Comparison of ENCODE assay signal across 1 cellular context in the genomic region with DNA sequence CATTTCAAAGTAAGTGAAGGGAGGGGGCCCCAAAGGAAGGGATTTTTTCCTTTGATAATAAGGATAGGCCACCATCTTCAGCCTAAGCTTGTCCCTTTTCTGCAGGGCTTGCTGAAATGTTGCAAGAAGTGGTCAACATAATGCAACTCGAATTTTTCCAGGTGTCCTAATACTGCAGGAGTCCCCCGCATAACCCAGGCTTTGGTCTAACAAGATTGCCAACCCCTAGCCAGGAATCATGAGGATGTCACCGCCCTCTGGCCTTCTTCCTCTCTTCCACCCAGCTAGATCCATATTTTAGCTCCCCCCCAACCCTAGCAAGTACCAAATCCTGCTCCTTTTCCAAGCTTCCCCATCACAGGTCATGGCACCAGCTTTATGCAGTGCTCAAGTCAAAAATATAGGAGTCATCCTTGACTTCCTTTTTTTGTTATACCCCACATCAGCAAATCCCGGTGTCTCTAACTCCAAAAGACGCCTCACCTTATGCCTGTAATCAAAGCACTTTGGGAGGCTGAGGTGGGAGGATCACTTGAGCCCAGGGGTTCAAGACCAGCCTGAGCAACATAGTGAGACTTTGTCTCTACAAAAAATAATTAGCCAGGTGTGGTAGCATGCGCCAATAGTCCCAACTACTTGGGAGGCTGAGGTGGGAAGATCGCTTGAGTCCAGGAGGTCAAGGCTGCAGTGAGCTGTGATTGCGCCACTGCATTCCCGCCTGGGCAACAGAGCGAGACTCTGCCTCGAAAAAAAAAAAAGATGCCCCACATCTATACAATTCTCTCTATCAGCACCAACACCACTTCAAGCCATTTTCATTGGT.
TF ChIP-seq lines count a peak whose summit lies in the region.

No MANE protein-coding gene starts in this region.

TF ChIP-seq in HepG2, 621 proteins besides CTCF, POLR2A, EP300 and RAD21 (continued from another document and continues in another):
- TF ChIP-seq, protein P1, sequence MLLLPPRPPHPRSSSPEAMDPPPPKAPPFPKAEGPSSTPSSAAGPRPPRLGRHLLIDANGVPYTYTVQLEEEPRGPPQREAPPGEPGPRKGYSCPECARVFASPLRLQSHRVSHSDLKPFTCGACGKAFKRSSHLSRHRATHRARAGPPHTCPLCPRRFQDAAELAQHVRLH (CRISPR knock-in tag; IDR thresholded peaks at IDR 0.05; ENCODE audit: borderline replicate concordance, low read depth): no peak
- TF ChIP-seq THYN1 (CRISPR knock-in tag; IDR thresholded peaks at IDR 0.05; ENCODE audit: borderline replicate concordance, low read depth): 0 out of 2 replicates have a peak, but pooled peaks have one; percentile 77
- TF ChIP-seq MED1 (CRISPR knock-in tag; IDR thresholded peaks at IDR 0.05): peak; percentile 40; the same call in 1 of the 2 replicates
- TF ChIP-seq CEBPB (IDR thresholded peaks at IDR 0.05; ENCODE audit: borderline replicate concordance, low read depth, low read length): peak; percentile 96
- TF ChIP-seq ZNF550 (CRISPR knock-in tag; IDR thresholded peaks at IDR 0.05; ENCODE audit: borderline replicate concordance): no peak
- peak; percentile 10; the same call in 1 of the 2 replicates for TF ChIP-seq HOXA5 (CRISPR knock-in tag; IDR thresholded peaks at IDR 0.05)
- TF ChIP-seq, protein P2, sequence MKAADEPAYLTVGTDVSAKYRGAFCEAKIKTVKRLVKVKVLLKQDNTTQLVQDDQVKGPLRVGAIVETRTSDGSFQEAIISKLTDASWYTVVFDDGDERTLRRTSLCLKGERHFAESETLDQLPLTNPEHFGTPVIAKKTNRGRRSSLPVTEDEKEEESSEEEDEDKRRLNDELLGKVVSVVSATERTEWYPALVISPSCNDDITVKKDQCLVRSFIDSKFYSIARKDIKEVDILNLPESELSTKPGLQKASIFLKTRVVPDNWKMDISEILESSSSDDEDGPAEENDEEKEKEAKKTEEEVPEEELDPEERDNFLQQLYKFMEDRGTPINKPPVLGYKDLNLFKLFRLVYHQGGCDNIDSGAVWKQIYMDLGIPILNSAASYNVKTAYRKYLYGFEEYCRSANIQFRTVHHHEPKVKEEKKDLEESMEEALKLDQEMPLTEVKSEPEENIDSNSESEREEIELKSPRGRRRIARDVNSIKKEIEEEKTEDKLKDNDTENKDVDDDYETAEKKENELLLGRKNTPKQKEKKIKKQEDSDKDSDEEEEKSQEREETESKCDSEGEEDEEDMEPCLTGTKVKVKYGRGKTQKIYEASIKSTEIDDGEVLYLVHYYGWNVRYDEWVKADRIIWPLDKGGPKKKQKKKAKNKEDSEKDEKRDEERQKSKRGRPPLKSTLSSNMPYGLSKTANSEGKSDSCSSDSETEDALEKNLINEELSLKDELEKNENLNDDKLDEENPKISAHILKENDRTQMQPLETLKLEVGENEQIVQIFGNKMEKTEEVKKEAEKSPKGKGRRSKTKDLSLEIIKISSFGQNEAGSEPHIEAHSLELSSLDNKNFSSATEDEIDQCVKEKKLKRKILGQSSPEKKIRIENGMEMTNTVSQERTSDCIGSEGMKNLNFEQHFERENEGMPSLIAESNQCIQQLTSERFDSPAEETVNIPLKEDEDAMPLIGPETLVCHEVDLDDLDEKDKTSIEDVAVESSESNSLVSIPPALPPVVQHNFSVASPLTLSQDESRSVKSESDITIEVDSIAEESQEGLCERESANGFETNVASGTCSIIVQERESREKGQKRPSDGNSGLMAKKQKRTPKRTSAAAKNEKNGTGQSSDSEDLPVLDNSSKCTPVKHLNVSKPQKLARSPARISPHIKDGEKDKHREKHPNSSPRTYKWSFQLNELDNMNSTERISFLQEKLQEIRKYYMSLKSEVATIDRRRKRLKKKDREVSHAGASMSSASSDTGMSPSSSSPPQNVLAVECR (CRISPR knock-in tag; IDR thresholded peaks at IDR 0.05; ENCODE audit: borderline replicate concordance): peak; percentile 31; the same call in 1 of the 2 replicates
- TF ChIP-seq, protein P3, sequence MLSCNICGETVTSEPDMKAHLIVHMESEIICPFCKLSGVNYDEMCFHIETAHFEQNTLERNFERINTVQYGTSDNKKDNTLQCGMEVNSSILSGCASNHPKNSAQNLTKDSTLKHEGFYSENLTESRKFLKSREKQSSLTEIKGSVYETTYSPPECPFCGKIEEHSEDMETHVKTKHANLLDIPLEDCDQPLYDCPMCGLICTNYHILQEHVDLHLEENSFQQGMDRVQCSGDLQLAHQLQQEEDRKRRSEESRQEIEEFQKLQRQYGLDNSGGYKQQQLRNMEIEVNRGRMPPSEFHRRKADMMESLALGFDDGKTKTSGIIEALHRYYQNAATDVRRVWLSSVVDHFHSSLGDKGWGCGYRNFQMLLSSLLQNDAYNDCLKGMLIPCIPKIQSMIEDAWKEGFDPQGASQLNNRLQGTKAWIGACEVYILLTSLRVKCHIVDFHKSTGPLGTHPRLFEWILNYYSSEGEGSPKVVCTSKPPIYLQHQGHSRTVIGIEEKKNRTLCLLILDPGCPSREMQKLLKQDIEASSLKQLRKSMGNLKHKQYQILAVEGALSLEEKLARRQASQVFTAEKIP (CRISPR knock-in tag; IDR thresholded peaks at IDR 0.05; ENCODE audit: borderline replicate concordance): no peak
- TF ChIP-seq SAP130 (CRISPR knock-in tag; IDR thresholded peaks at IDR 0.05; ENCODE audit: low read depth): no peak; the same call in 1 of the 2 replicates
- no peak for TF ChIP-seq MAF1 (CRISPR knock-in tag; IDR thresholded peaks at IDR 0.05; ENCODE audit: borderline replicate concordance)
- no peak for TF ChIP-seq ZNF30 (CRISPR knock-in tag; IDR thresholded peaks at IDR 0.05)
- TF ChIP-seq, protein P4, sequence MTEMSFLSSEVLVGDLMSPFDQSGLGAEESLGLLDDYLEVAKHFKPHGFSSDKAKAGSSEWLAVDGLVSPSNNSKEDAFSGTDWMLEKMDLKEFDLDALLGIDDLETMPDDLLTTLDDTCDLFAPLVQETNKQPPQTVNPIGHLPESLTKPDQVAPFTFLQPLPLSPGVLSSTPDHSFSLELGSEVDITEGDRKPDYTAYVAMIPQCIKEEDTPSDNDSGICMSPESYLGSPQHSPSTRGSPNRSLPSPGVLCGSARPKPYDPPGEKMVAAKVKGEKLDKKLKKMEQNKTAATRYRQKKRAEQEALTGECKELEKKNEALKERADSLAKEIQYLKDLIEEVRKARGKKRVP (CRISPR knock-in tag; IDR thresholded peaks at IDR 0.05): peak in 1 of 2 experiments; percentile 89; a peak in 2 of 4 replicates
- TF ChIP-seq ZNF792 (CRISPR knock-in tag; IDR thresholded peaks at IDR 0.05): no peak
- TF ChIP-seq HNRNPH1 (optimal IDR thresholded peaks at IDR 0.05; ENCODE audit: low read depth, low read length): no peak
- TF ChIP-seq, protein P5, sequence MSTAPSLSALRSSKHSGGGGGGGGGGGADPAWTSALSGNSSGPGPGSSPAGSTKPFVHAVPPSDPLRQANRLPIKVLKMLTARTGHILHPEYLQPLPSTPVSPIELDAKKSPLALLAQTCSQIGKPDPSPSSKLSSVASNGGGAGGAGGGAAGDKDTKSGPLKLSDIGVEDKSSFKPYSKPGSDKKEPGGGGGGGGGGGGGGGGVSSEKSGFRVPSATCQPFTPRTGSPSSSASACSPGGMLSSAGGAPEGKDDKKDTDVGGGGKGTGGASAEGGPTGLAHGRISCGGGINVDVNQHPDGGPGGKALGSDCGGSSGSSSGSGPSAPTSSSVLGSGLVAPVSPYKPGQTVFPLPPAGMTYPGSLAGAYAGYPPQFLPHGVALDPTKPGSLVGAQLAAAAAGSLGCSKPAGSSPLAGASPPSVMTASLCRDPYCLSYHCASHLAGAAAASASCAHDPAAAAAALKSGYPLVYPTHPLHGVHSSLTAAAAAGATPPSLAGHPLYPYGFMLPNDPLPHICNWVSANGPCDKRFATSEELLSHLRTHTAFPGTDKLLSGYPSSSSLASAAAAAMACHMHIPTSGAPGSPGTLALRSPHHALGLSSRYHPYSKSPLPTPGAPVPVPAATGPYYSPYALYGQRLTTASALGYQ (CRISPR knock-in tag; IDR thresholded peaks at IDR 0.05): 0 out of 2 replicates have a peak, but pooled peaks have one; percentile 35
- TF ChIP-seq, protein P6, sequence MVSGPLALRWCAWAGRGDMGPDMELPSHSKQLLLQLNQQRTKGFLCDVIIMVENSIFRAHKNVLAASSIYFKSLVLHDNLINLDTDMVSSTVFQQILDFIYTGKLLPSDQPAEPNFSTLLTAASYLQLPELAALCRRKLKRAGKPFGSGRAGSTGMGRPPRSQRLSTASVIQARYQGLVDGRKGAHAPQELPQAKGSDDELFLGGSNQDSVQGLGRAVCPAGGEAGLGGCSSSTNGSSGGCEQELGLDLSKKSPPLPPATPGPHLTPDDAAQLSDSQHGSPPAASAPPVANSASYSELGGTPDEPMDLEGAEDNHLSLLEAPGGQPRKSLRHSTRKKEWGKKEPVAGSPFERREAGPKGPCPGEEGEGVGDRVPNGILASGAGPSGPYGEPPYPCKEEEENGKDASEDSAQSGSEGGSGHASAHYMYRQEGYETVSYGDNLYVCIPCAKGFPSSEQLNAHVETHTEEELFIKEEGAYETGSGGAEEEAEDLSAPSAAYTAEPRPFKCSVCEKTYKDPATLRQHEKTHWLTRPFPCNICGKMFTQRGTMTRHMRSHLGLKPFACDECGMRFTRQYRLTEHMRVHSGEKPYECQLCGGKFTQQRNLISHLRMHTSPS (CRISPR knock-in tag; IDR thresholded peaks at IDR 0.05; ENCODE audit: low read depth): no peak
- TF ChIP-seq, protein P7, sequence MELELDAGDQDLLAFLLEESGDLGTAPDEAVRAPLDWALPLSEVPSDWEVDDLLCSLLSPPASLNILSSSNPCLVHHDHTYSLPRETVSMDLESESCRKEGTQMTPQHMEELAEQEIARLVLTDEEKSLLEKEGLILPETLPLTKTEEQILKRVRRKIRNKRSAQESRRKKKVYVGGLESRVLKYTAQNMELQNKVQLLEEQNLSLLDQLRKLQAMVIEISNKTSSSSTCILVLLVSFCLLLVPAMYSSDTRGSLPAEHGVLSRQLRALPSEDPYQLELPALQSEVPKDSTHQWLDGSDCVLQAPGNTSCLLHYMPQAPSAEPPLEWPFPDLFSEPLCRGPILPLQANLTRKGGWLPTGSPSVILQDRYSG (CRISPR knock-in tag; IDR thresholded peaks at IDR 0.05): no peak
- TF ChIP-seq, protein P8, sequence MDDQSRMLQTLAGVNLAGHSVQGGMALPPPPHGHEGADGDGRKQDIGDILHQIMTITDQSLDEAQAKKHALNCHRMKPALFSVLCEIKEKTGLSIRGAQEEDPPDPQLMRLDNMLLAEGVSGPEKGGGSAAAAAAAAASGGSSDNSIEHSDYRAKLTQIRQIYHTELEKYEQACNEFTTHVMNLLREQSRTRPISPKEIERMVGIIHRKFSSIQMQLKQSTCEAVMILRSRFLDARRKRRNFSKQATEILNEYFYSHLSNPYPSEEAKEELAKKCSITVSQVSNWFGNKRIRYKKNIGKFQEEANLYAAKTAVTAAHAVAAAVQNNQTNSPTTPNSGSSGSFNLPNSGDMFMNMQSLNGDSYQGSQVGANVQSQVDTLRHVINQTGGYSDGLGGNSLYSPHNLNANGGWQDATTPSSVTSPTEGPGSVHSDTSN (CRISPR knock-in tag; IDR thresholded peaks at IDR 0.05; ENCODE audit: borderline replicate concordance): no peak
- TF ChIP-seq MEIS1 (CRISPR knock-in tag; IDR thresholded peaks at IDR 0.05; ENCODE audit: borderline replicate concordance): 0 out of 2 replicates have a peak, but pooled peaks have one; percentile 43
- 0 out of 2 replicates have a peak, but pooled peaks have one; percentile 32 for TF ChIP-seq FOXA3 (CRISPR knock-in tag; IDR thresholded peaks at IDR 0.05)
- TF ChIP-seq ADNP (CRISPR knock-in tag; IDR thresholded peaks at IDR 0.05): peak; percentile 85
- peak; percentile 50; the same call in 1 of the 2 replicates for TF ChIP-seq RXRB (CRISPR knock-in tag; IDR thresholded peaks at IDR 0.05; ENCODE audit: borderline replicate concordance)
- no peak for TF ChIP-seq NCOA1 (CRISPR knock-in tag; IDR thresholded peaks at IDR 0.05)
- TF ChIP-seq, protein P9, sequence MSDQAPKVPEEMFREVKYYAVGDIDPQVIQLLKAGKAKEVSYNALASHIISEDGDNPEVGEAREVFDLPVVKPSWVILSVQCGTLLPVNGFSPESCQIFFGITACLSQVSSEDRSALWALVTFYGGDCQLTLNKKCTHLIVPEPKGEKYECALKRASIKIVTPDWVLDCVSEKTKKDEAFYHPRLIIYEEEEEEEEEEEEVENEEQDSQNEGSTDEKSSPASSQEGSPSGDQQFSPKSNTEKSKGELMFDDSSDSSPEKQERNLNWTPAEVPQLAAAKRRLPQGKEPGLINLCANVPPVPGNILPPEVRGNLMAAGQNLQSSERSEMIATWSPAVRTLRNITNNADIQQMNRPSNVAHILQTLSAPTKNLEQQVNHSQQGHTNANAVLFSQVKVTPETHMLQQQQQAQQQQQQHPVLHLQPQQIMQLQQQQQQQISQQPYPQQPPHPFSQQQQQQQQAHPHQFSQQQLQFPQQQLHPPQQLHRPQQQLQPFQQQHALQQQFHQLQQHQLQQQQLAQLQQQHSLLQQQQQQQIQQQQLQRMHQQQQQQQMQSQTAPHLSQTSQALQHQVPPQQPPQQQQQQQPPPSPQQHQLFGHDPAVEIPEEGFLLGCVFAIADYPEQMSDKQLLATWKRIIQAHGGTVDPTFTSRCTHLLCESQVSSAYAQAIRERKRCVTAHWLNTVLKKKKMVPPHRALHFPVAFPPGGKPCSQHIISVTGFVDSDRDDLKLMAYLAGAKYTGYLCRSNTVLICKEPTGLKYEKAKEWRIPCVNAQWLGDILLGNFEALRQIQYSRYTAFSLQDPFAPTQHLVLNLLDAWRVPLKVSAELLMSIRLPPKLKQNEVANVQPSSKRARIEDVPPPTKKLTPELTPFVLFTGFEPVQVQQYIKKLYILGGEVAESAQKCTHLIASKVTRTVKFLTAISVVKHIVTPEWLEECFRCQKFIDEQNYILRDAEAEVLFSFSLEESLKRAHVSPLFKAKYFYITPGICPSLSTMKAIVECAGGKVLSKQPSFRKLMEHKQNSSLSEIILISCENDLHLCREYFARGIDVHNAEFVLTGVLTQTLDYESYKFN (CRISPR knock-in tag; conservative IDR thresholded peaks at IDR 0.05): 0 out of 2 replicates have a peak, but pooled peaks have one; percentile 52
- TF ChIP-seq NR2F1 (CRISPR knock-in tag; IDR thresholded peaks at IDR 0.05): peak in 1 of 2 experiments; percentile 33; a peak in 2 of 4 replicates
- TF ChIP-seq, protein P10, sequence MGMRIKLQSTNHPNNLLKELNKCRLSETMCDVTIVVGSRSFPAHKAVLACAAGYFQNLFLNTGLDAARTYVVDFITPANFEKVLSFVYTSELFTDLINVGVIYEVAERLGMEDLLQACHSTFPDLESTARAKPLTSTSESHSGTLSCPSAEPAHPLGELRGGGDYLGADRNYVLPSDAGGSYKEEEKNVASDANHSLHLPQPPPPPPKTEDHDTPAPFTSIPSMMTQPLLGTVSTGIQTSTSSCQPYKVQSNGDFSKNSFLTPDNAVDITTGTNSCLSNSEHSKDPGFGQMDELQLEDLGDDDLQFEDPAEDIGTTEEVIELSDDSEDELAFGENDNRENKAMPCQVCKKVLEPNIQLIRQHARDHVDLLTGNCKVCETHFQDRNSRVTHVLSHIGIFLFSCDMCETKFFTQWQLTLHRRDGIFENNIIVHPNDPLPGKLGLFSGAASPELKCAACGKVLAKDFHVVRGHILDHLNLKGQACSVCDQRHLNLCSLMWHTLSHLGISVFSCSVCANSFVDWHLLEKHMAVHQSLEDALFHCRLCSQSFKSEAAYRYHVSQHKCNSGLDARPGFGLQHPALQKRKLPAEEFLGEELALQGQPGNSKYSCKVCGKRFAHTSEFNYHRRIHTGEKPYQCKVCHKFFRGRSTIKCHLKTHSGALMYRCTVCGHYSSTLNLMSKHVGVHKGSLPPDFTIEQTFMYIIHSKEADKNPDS (CRISPR knock-in tag; IDR thresholded peaks at IDR 0.05): no peak
- peak; percentile 40 for TF ChIP-seq SALL1 (CRISPR knock-in tag; IDR thresholded peaks at IDR 0.05)
- no peak for TF ChIP-seq TBP (CRISPR knock-in tag; IDR thresholded peaks at IDR 0.05)
- TF ChIP-seq CENPT (CRISPR knock-in tag; IDR thresholded peaks at IDR 0.05; ENCODE audit: low read depth): no peak
- TF ChIP-seq SOX13 (IDR thresholded peaks at IDR 0.05): no peak
- TF ChIP-seq SOX13 (CRISPR knock-in tag; conservative IDR thresholded peaks at IDR 0.05 in 1 of 2, IDR thresholded peaks at IDR 0.05 in 1 of 2): peak in 1 of 2 experiments; percentile 56; a peak in 2 of 4 replicates
